19 cellular contexts compared by ENCODE assay signal in genomic region chr7:27367179-27367929, GRCh38.
"Had no signal": no experiment of that assay in that cellular context is flagged by ENCODE, and none has a peak within 500 bp of the region (broad histone marks: within the 10 kb centered on the region; RNA-seq: fewer than 3 reads in every experiment).

No MANE protein-coding gene starts in this region.

- H3K4me1 Mint-ChIP-seq: activated naive CD8-positive, alpha-beta T cell treated with anti-CD3 and anti-CD28 coated beads, Interleukin-2, amount 50 U/mL, for 24 hours had no signal

- ATAC-seq: effector memory CD8-positive, alpha-beta T cell; upper lobe of right lung had no signal

- H3K9me3 Mint-ChIP-seq: activated naive CD4-positive, alpha-beta T cell treated with anti-CD3 and anti-CD28 coated beads for 36 hours; activated naive CD8-positive, alpha-beta T cell treated with anti-CD3 and anti-CD28 coated beads, Interleukin-2, amount 50 U/mL, for 24 hours; activated T-helper 2 cell treated with anti-CD3 and anti-CD28 coated beads, Interferon-gamma antibody, Interleukin-2, Interleukin-4, amounts not matched to agents 10 μg/mL and 5 μg/mL and 100 μg/mL, durations not matched to agents 14 hours and 24 hours and 36 hours; effector memory CD8-positive, alpha-beta T cell; naive B cell; stimulated activated naive CD8-positive, alpha-beta T cell treated with anti-CD3 and anti-CD28 coated beads, Interleukin-15, Interleukin-2, amounts not matched to agents 100 ng/mL and 50 ng/mL, for 24 hours had no signal

- H3K27ac Mint-ChIP-seq: activated naive CD4-positive, alpha-beta T cell treated with anti-CD3 and anti-CD28 coated beads for 36 hours; activated naive CD8-positive, alpha-beta T cell treated with anti-CD3 and anti-CD28 coated beads, Interleukin-2, amount 50 U/mL, for 24 hours; activated T-helper 2 cell treated with anti-CD3 and anti-CD28 coated beads, Interferon-gamma antibody, Interleukin-2, Interleukin-4, amounts not matched to agents 10 μg/mL and 5 μg/mL and 100 μg/mL, durations not matched to agents 14 hours and 24 hours and 36 hours; effector memory CD8-positive, alpha-beta T cell; naive B cell; stimulated activated naive CD8-positive, alpha-beta T cell treated with anti-CD3 and anti-CD28 coated beads, Interleukin-15, Interleukin-2, amounts not matched to agents 100 ng/mL and 50 ng/mL, for 24 hours had no signal

- H3K9me3 ChIP-seq: ascending aorta, breast epithelium, heart left ventricle, right atrium auricular region, upper lobe of right lung had no signal

- H3K36me3 Mint-ChIP-seq: naive B cell had no signal

- H3K36me3 ChIP-seq: ascending aorta, breast epithelium, heart left ventricle, right atrium auricular region, upper lobe of right lung had no signal

- H3K4me3 ChIP-seq: ascending aorta, breast epithelium, heart left ventricle, right atrium auricular region, upper lobe of right lung had no signal

- H3K27me3 Mint-ChIP-seq: activated naive CD8-positive, alpha-beta T cell treated with anti-CD3 and anti-CD28 coated beads, Interleukin-2, amount 50 U/mL, for 24 hours; naive B cell had no signal

- H3K4me3 Mint-ChIP-seq: activated naive CD4-positive, alpha-beta T cell treated with anti-CD3 and anti-CD28 coated beads for 36 hours; activated naive CD8-positive, alpha-beta T cell treated with anti-CD3 and anti-CD28 coated beads, Interleukin-2, amount 50 U/mL, for 24 hours; effector memory CD8-positive, alpha-beta T cell; naive B cell; stimulated activated naive CD8-positive, alpha-beta T cell treated with anti-CD3 and anti-CD28 coated beads, Interleukin-15, Interleukin-2, amounts not matched to agents 100 ng/mL and 50 ng/mL, for 24 hours had no signal

- H3K4me1 ChIP-seq: ascending aorta, breast epithelium had no signal

- H3K27me3 ChIP-seq: ascending aorta, breast epithelium, right atrium auricular region, upper lobe of right lung had no signal

- H3K27ac ChIP-seq: ascending aorta, epithelial cell of prostate, heart left ventricle, right atrium auricular region, upper lobe of right lung had no signal

- DNase-seq: activated CD4-positive, alpha-beta T cell treated with anti-CD3 and anti-CD28 coated beads, Interleukin-2, amount 50 U/mL, for 48 hours; activated CD4-positive, CD25-positive, alpha-beta regulatory T cell treated with anti-CD3 and anti-CD28 coated beads, Interleukin-2, amount 50 U/mL, for 72 hours; activated naive CD4-positive, alpha-beta T cell treated with anti-CD3 and anti-CD28 coated beads for 36 hours; activated naive CD8-positive, alpha-beta T cell treated with anti-CD3 and anti-CD28 coated beads, Interleukin-2, amount 50 U/mL, for 24 hours; cerebellar nuclear complex; dermis blood vessel endothelial cell; effector memory CD8-positive, alpha-beta T cell; heart left ventricle; naive B cell; small intestine; T-helper 1 cell; T1000; upper lobe of right lung had no signal
